In the genomic region with DNA sequence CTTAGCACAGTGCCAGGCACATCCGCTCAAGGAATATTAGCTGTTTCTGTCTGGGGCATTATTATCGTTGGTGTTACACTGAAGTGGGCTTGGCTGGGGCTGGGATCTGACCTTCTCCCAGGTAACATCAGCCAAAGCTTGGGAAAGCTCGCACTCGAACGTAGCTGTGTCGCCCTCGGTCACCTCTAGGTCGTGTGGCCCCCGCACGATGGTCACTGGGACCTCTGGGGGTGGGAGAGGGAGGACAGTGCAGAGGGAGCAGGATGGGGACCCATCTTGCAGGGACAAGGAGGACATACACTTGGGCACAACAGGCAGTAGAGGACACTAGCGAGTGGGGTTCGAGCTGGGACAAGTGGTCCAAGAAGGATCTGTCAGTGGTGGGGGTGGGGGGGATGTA, we compare ENCODE assay signal across 11 cellular contexts. TPM values are rescaled to one million over a fixed set of nuclear protein-coding genes. Genes with fewer than 3 reads are reported as not detected.
DNase-seq lines count a peak whose midpoint lies in the region; ATAC-seq and TF ChIP-seq lines count a peak whose summit lies in the region.
"Had no signal": no experiment of that assay in that cellular context is flagged by ENCODE, and none has a peak within 500 bp of the region (broad histone marks: within the 10 kb centered on the region; RNA-seq: fewer than 3 reads in every experiment).

No MANE protein-coding gene starts in this region.

- no peak overlapping the region for H3K27ac ChIP-seq in iPS-20b (ENCODE audit: low read length)
- H3K27ac ChIP-seq: skin epidermis had no signal

- peaks cover 3% of the 10 kb centered on the region; the same call in 1 of the 2 replicates for H3K36me3 ChIP-seq in iPS-20b (ENCODE audit: insufficient read depth, low read depth, low read length)

- 0 out of 2 replicates have a peak, but pooled peaks cover 3% of the 10 kb centered on the region for H3K4me1 ChIP-seq in iPS-20b (ENCODE audit: insufficient read depth, low read length)

- peak overlapping the region; percentile 93; the same call in 1 of the 2 replicates for H3K4me3 ChIP-seq in iPS-20b (ENCODE audit: low read length)

- no peaks in the 10 kb centered on the region for H3K36me3 Mint-ChIP-seq in activated naive CD4-positive, alpha-beta T cell treated with anti-CD3 and anti-CD28 coated beads for 36 hours (ENCODE audit: low read depth)
- H3K36me3 Mint-ChIP-seq in activated CD8-positive, alpha-beta T cell treated with anti-CD3 and anti-CD28 coated beads for 36 hours (ENCODE audit: low read depth), result no peaks in the 10 kb centered on the region

- H3K4me1 Mint-ChIP-seq in activated naive CD4-positive, alpha-beta T cell treated with anti-CD3 and anti-CD28 coated beads for 36 hours (ENCODE audit: low read depth), result peaks cover 8% of the 10 kb centered on the region
- no peaks in the 10 kb centered on the region for H3K4me1 Mint-ChIP-seq in activated CD8-positive, alpha-beta T cell treated with anti-CD3 and anti-CD28 coated beads for 36 hours (ENCODE audit: low read depth)

- CTCF ChIA-PET in activated naive CD4-positive, alpha-beta T cell treated with anti-CD3 and anti-CD28 coated beads for 36 hours (lab: Charles Lee), result interaction anchor here (0.6 to 4.2 kb wide), 4 partner anchors 9 to 133 kb away, joined by 3 to 28 read pairs (median 5); partner anchors contain the start of genes CHPF and TMEM198
- CTCF ChIA-PET in activated CD8-positive, alpha-beta T cell treated with anti-CD3 and anti-CD28 coated beads for 36 hours (lab: Charles Lee), result interaction anchor here (0.9 to 4.2 kb wide), 2 partner anchors 9 to 12 kb away, joined by 3 to 23 read pairs; no protein-coding TSS in a partner anchor

- DNase-seq in activated naive CD4-positive, alpha-beta T cell treated with anti-CD3 and anti-CD28 coated beads for 36 hours, result no peak
- DNase-seq in activated naive CD4-positive, alpha-beta T cell treated with anti-CD3 and anti-CD28 coated beads, Interleukin-2, amount 50 U/mL, for 16 hours, result no peak
- no peak for DNase-seq in activated CD8-positive, alpha-beta T cell treated with anti-CD3 and anti-CD28 coated beads for 36 hours
- DNase-seq in sciatic nerve (ENCODE audit: low spot score), result peak; percentile 58
- DNase-seq in HK-2 (ENCODE audit: unreplicated experiment), result no peak
- DNase-seq: NCI-H1092, Right ventricle myocardium superior had no signal

- no peaks in the 10 kb centered on the region for H3K9me3 Mint-ChIP-seq in activated naive CD4-positive, alpha-beta T cell treated with anti-CD3 and anti-CD28 coated beads for 36 hours
- no peaks in the 10 kb centered on the region for H3K9me3 Mint-ChIP-seq in activated CD8-positive, alpha-beta T cell treated with anti-CD3 and anti-CD28 coated beads for 36 hours

- POLR2A ChIA-PET in activated CD8-positive, alpha-beta T cell treated with anti-CD3 and anti-CD28 coated beads for 36 hours (lab: Charles Lee), result no interaction called here

- no peak overlapping the region for H3K27ac Mint-ChIP-seq in activated naive CD4-positive, alpha-beta T cell treated with anti-CD3 and anti-CD28 coated beads for 36 hours
- H3K27ac Mint-ChIP-seq in activated CD8-positive, alpha-beta T cell treated with anti-CD3 and anti-CD28 coated beads for 36 hours, result no peak overlapping the region

- peaks cover 35% of the 10 kb centered on the region for H3K27me3 ChIP-seq in iPS-20b (ENCODE audit: insufficient read depth, low read length)

- intact Hi-C loops in activated naive CD4-positive, alpha-beta T cell treated with anti-CD3 and anti-CD28 coated beads for 36 hours (cut with micrococcal nuclease), result no loop called here
- intact Hi-C loops in activated CD8-positive, alpha-beta T cell treated with anti-CD3 and anti-CD28 coated beads for 36 hours (cut with micrococcal nuclease), result no loop called here
- intact Hi-C loops in sciatic nerve (cut with DNase I), result no loop called here

- no peak for TF ChIP-seq CTCF in activated CD8-positive, alpha-beta T cell treated with anti-CD3 and anti-CD28 coated beads for 36 hours (IDR thresholded peaks at IDR 0.05)

- peak overlapping the region; percentile 36 for H3K4me3 Mint-ChIP-seq in activated naive CD4-positive, alpha-beta T cell treated with anti-CD3 and anti-CD28 coated beads for 36 hours
- H3K4me3 Mint-ChIP-seq in activated CD8-positive, alpha-beta T cell treated with anti-CD3 and anti-CD28 coated beads for 36 hours, result peak overlapping the region; percentile 24

- H3K27me3 Mint-ChIP-seq in activated naive CD4-positive, alpha-beta T cell treated with anti-CD3 and anti-CD28 coated beads for 36 hours (ENCODE audit: low read depth), result peaks cover 31% of the 10 kb centered on the region
- H3K27me3 Mint-ChIP-seq in activated CD8-positive, alpha-beta T cell treated with anti-CD3 and anti-CD28 coated beads for 36 hours, result peaks cover 35% of the 10 kb centered on the region

- H3K9ac ChIP-seq in iPS-20b (ENCODE audit: low read depth, low read length), result no peak overlapping the region

- no peaks in the 10 kb centered on the region for H3K9me3 ChIP-seq in iPS-20b (ENCODE audit: insufficient read depth, low read depth, low read length)

- ATAC-seq in activated CD8-positive, alpha-beta T cell treated with anti-CD3 and anti-CD28 coated beads for 36 hours, result no peak
- ATAC-seq in sciatic nerve (no peak), HG02885 (IDR thresholded peaks at IDR 0.05; ENCODE audit: poor library complexity, unreplicated experiment) (no peak), HG02763 (IDR thresholded peaks at IDR 0.05; ENCODE audit: unreplicated experiment) (no peak)

RNA-seq across cellular contexts. Expression of gene TMEM198, which starts 9.6 kb away (rescaled TPM):
- total RNA-seq in activated naive CD4-positive, alpha-beta T cell treated with anti-CD3 and anti-CD28 coated beads for 36 hours, result 1 to 10 TPM in 1 of 2 experiments, under 1 TPM in 1; 0.86 to 1.1 TPM
- 1 to 10 TPM; 2.1 to 2.2 TPM for total RNA-seq in activated CD8-positive, alpha-beta T cell treated with anti-CD3 and anti-CD28 coated beads for 36 hours
- total RNA-seq in sciatic nerve, result 2.1 TPM

RNA-seq across cellular contexts. Expression of gene CHPF, which starts 9.9 kb away (rescaled TPM):
- total RNA-seq in activated naive CD4-positive, alpha-beta T cell treated with anti-CD3 and anti-CD28 coated beads for 36 hours, result 1 to 10 TPM; 8.5 to 9.0 TPM
- total RNA-seq in activated CD8-positive, alpha-beta T cell treated with anti-CD3 and anti-CD28 coated beads for 36 hours, result 10 to 100 TPM; 16.6 to 18.4 TPM
- total RNA-seq in sciatic nerve, result 33.4 TPM

RNA-seq across cellular contexts. Expression of gene OBSL1, which starts 17.9 kb away (rescaled TPM):
- total RNA-seq in activated naive CD4-positive, alpha-beta T cell treated with anti-CD3 and anti-CD28 coated beads for 36 hours, result 1 to 10 TPM; 1.5 to 1.6 TPM
- 1 to 10 TPM; 1.3 to 1.4 TPM for total RNA-seq in activated CD8-positive, alpha-beta T cell treated with anti-CD3 and anti-CD28 coated beads for 36 hours
- 85.2 TPM for total RNA-seq in sciatic nerve

RNA-seq across cellular contexts. Expression of gene INHA, which starts 18.6 kb away (rescaled TPM):
- total RNA-seq in activated naive CD4-positive, alpha-beta T cell treated with anti-CD3 and anti-CD28 coated beads for 36 hours, result not detected
- not detected for total RNA-seq in activated CD8-positive, alpha-beta T cell treated with anti-CD3 and anti-CD28 coated beads for 36 hours
- 0.53 TPM for total RNA-seq in sciatic nerve

RNA-seq across cellular contexts. Expression of gene ASIC4, which starts 39.2 kb away (rescaled TPM):
- total RNA-seq in activated naive CD4-positive, alpha-beta T cell treated with anti-CD3 and anti-CD28 coated beads for 36 hours, result not detected
- total RNA-seq in activated CD8-positive, alpha-beta T cell treated with anti-CD3 and anti-CD28 coated beads for 36 hours, result not detected
- total RNA-seq in sciatic nerve, result 0.31 TPM
- total RNA-seq: Right ventricle myocardium superior had no signal

Comparison
In these comparisons a context has a peak if more than half of its experiments do, and no peak if none do; other contexts are left out.
1. RNA of gene OBSL1, which starts 17.9 kb away (total RNA-seq): 85.2 TPM in sciatic nerve (single experiment); 1.5 to 1.6 TPM in activated naive CD4-positive, alpha-beta T cell treated with anti-CD3 and anti-CD28 coated beads for 36 hours and 1.3 to 1.4 TPM in activated CD8-positive, alpha-beta T cell treated with anti-CD3 and anti-CD28 coated beads for 36 hours; every median in the first group is over 10 times any median in the second.